Comparison of ENCODE assay signal across 16 cellular contexts in the genomic region with DNA sequence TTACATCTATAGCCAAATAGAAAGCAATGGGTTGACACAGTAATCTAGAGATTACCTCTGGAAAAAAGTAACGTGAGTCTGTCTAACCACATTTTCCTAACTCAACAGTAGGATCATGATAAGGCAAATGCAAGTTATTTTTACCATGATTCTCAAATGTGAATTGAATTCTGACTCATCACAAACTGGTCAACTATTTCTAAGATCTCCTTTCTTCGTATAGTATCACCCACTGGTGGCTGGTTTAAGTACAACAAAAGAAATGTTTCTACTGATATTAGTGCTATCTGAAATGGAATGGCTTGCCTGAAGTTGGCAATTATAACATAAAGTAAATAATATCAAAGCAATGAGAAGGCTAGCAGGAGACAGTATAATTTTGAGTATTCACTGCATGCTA.
DNase-seq lines count a peak whose midpoint lies in the region; ATAC-seq, FAIRE-seq and TF ChIP-seq lines count a peak whose summit lies in the region.
"Had no signal": no experiment of that assay in that cellular context is flagged by ENCODE, and none has a peak within 500 bp of the region (broad histone marks: within the 10 kb centered on the region; RNA-seq: fewer than 3 reads in every experiment).

No MANE protein-coding gene starts in this region.

- no peak overlapping the region for H2AFZ ChIP-seq in smooth muscle cell (ENCODE audit: low read depth)

- peaks cover 31% of the 10 kb centered on the region for H3K27me3 Mint-ChIP-seq in activated T-cell treated with anti-CD3 and anti-CD28 coated beads, Interleukin-2, amount 50 U/mL, for 72 hours (ENCODE audit: low read depth)

- peak overlapping the region; percentile 73 for H3K27ac Mint-ChIP-seq in activated T-cell treated with anti-CD3 and anti-CD28 coated beads, Interleukin-2, amount 50 U/mL, for 72 hours

- no peaks in the 10 kb centered on the region for H3K9me3 Mint-ChIP-seq in activated T-cell treated with anti-CD3 and anti-CD28 coated beads, Interleukin-2, amount 50 U/mL, for 72 hours

- peak; percentile 76 for FAIRE-seq in RCC 7860 (lab: Jason Lieb, UNC)
- FAIRE-seq: colon, GM12891, islet of Langerhans had no signal

- H3K4me1 Mint-ChIP-seq in activated T-cell treated with anti-CD3 and anti-CD28 coated beads, Interleukin-2, amount 50 U/mL, for 72 hours (ENCODE audit: low read depth) = peaks cover 5% of the 10 kb centered on the region

- no peak overlapping the region for H3K9ac ChIP-seq in smooth muscle cell (ENCODE audit: low read depth)

- intact Hi-C loops in vagina (cut with DNase I) = no loop called here

- H3K4me1 ChIP-seq in smooth muscle cell (ENCODE audit: low read depth) (no peaks in the 10 kb centered on the region), vagina (no peaks in the 10 kb centered on the region)
- H3K4me1 ChIP-seq: uterus had no signal

- TF ChIP-seq POLR2A in vagina (IDR thresholded peaks at IDR 0.05) = no peak

- peak in 1 of 2 donors; percentile 61 for ATAC-seq in activated T-cell treated with anti-CD3 and anti-CD28 coated beads, Interleukin-2, amount 50 U/mL, for 72 hours (replicated peaks in 1 of 2)
- ATAC-seq in GM21576 (IDR thresholded peaks at IDR 0.05; ENCODE audit: unreplicated experiment) = no peak

- H3K9me3 ChIP-seq in smooth muscle cell (replicated peaks; ENCODE audit: low read depth) (no peaks in the 10 kb centered on the region), vagina (no peaks in the 10 kb centered on the region)
- H3K9me3 ChIP-seq: uterus had no signal

- H3K27ac ChIP-seq in smooth muscle cell (ENCODE audit: low read depth) (no peak overlapping the region), vagina (no peak overlapping the region)

- H3K4me3 ChIP-seq in epithelial cell of proximal tubule (ENCODE audit: low read depth, low read length) (no peak overlapping the region), smooth muscle cell (no peak overlapping the region), vagina (no peak overlapping the region)
- H3K4me3 ChIP-seq: uterus had no signal

- no peak overlapping the region for H3K4me2 ChIP-seq in smooth muscle cell

- H3K36me3 Mint-ChIP-seq in activated T-cell treated with anti-CD3 and anti-CD28 coated beads, Interleukin-2, amount 50 U/mL, for 72 hours (ENCODE audit: insufficient read depth in 2 of 2) = no peaks in the 10 kb centered on the region

- WGBS in smooth muscle cell (ENCODE audit: low lambda C conversion rate) = 44% methylated on average over 2 of the region's 2 CpGs

- H3K79me2 ChIP-seq in smooth muscle cell (ENCODE audit: low read depth) = no peaks in the 10 kb centered on the region

- TF ChIP-seq CTCF in epithelial cell of proximal tubule (conservative IDR thresholded peaks at IDR 0.05; ENCODE audit: low read depth, low read length) = peak; percentile 51
- peak; percentile 28 for TF ChIP-seq CTCF in smooth muscle cell (IDR thresholded peaks at IDR 0.05; ENCODE audit: borderline replicate concordance, insufficient read depth, poor library complexity, severe bottlenecking)
- no peak for TF ChIP-seq CTCF in vagina (IDR thresholded peaks at IDR 0.05)

- H3K27me3 ChIP-seq in smooth muscle cell (ENCODE audit: low read depth) (peaks cover 27% of the 10 kb centered on the region), vagina (no peaks in the 10 kb centered on the region)
- H3K27me3 ChIP-seq: uterus had no signal

- no peak for DNase-seq in activated T-cell treated with anti-CD3 and anti-CD28 coated beads, Interleukin-2, amount 50 U/mL, for 72 hours
- DNase-seq in activated T-cell treated with anti-CD3 and anti-CD28 coated beads for 4 hours (no peak), RCC 7860 (ENCODE audit: low spot score) (peak; percentile 48), epithelial cell of proximal tubule (ENCODE audit: low read depth) (no peak), smooth muscle cell (lab: John Stamatoyannopoulos, UW; ENCODE audit: unreplicated experiment) (no peak), activated gamma-delta T cell treated with Interleukin-2 at 50 U/mL for 16 hours (no peak), vagina (ENCODE audit: extremely low spot score in 2 of 2) (no peak)
- DNase-seq: activated CD8-positive, alpha-beta memory T cell treated with anti-CD3 and anti-CD28 coated beads, Interleukin-2, amount 50 U/mL, for 4 hours; AML-193; NCI-H1694 treated with DMSO at 0.1 percent for 48 hours; nucleus accumbens; uterus had no signal

- H4K20me1 ChIP-seq in smooth muscle cell (ENCODE audit: low read depth) = no peaks in the 10 kb centered on the region

- no peak overlapping the region for H3K4me3 Mint-ChIP-seq in activated T-cell treated with anti-CD3 and anti-CD28 coated beads, Interleukin-2, amount 50 U/mL, for 72 hours

- no peaks in the 10 kb centered on the region for H3F3A ChIP-seq in smooth muscle cell (ENCODE audit: low read depth)

- H3K36me3 ChIP-seq in smooth muscle cell (ENCODE audit: low read depth) (no peaks in the 10 kb centered on the region), vagina (no peaks in the 10 kb centered on the region)
- H3K36me3 ChIP-seq: uterus had no signal

Comparison
In these comparisons a context has a peak if more than half of its experiments do, and no peak if none do; other contexts are left out.
1. CTCF ChIP-seq: peak in epithelial cell of proximal tubule (single experiment) and smooth muscle cell (single experiment); none in vagina (0 of 3).